Comparison of ENCODE assay signal across 2 cellular contexts in genomic region chr1:89198081-89198480, GRCh38.
TF ChIP-seq lines count a peak whose summit lies in the region.

No MANE protein-coding gene starts in this region.

TF ChIP-seq in liver, 16 proteins besides CTCF, POLR2A, EP300 and RAD21:
- no peak for TF ChIP-seq RXRA (IDR thresholded peaks at IDR 0.05)
- no peak for TF ChIP-seq SP1 (IDR thresholded peaks at IDR 0.05)

TF ChIP-seq in HepG2, 621 proteins besides CTCF, POLR2A, EP300 and RAD21:
- no peak for TF ChIP-seq ZNF329 (CRISPR knock-in tag; IDR thresholded peaks at IDR 0.05; ENCODE audit: low read depth)
- no peak for TF ChIP-seq ZNF280B (CRISPR knock-in tag; IDR thresholded peaks at IDR 0.05; ENCODE audit: borderline replicate concordance)
